In the genomic region with DNA sequence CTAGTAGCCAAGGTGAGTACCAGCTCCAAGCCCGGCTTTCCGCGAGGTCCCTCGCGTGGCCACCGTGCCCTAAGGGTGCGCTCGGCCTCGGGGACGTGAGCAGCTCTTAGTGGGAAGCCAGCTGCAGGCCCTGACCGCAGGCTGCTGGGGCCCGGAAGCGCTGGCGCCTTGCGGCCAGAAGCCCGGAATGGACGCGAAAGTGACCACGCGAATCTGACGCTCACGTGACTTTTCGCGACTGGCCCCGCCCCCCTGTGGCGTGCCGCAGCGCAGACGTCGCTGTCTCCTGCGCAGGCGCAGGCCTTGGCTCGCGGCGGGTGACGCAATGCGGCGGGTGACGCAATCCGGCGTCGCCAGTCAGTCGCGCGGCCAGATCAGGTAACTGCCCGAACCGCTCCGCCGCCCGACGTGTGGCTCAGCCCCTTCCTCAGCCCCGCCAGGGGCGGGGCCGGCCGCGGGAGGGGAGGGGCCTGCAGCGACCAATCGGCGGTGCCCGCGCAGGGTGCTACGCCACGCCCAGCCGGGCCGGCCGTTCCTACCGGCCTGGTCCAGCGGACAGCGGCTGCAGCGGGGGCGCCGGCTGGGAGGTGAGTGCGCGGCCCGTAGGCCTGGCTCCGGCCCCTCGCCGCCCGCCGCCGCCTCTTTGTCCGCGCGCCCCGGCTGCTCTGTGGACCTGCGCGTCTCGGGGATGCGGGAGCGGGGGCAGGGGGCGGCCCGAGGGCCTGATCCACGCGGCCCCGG, we compare ENCODE assay signal across 8 cellular contexts. TPM values are rescaled to one million over a fixed set of nuclear protein-coding genes. Genes with fewer than 3 reads are reported as not detected.
DNase-seq lines count a peak whose midpoint lies in the region; ATAC-seq lines count a peak whose summit lies in the region.

A gene (plus strand): TSS at position 532 of the 741 bp plus-strand sequence. CDS start 2,202 bp downstream, outside the sequence.

- H3K36me3 Mint-ChIP-seq in IgD-negative memory B cell, result peaks cover 5% of the 10 kb centered on the region

- H3K27me3 ChIP-seq in mononuclear cell (ENCODE audit: insufficient read depth, low read length), result no peaks in the 10 kb centered on the region

- peak; percentile 55 for ATAC-seq in GM21576 (IDR thresholded peaks at IDR 0.05; ENCODE audit: unreplicated experiment)

- no peaks in the 10 kb centered on the region for H3K9me3 Mint-ChIP-seq in IgD-negative memory B cell

- H3K4me3 Mint-ChIP-seq in IgD-negative memory B cell, result peak within 1 kb of the TSS; percentile 74 to 96 (median 94)

- H3K4me1 ChIP-seq in mononuclear cell (ENCODE audit: insufficient read depth, low read length), result peaks cover 50% of the 10 kb centered on the region

- peak within 1 kb of the TSS; percentile 95 to 100 (median 98) for H3K27ac Mint-ChIP-seq in IgD-negative memory B cell

- DNase-seq in DMS114 treated with DMSO at 0.1 percent for 48 hours (lab: John Stamatoyannopoulos, UW; ENCODE audit: unreplicated experiment) (peak; percentile 91), OCI-M1 (lab: John Stamatoyannopoulos, UW) (peak; percentile 99), activated T-cell treated with anti-CD3 and anti-CD28 coated beads for 24 hours (ENCODE audit: low read depth) (peak; percentile 98), epidermal melanocyte (ENCODE audit: insufficient read length, low spot score) (peak; percentile 85)
- DNase-seq in stimulated activated CD8-positive, alpha-beta memory T cell treated with anti-CD3 and anti-CD28 coated beads, Interleukin-2, amount 100 ng/mL, for 48 hours (ENCODE audit: low read depth in 2 of 2), result peak; percentile 97 to 98

- H3K27me3 Mint-ChIP-seq in IgD-negative memory B cell, result no peaks in the 10 kb centered on the region

- peaks cover 32 to 57% (median 34%) of the 10 kb centered on the region in 3 donors for H3K4me1 Mint-ChIP-seq in IgD-negative memory B cell

- no peaks in the 10 kb centered on the region for H3K9me3 ChIP-seq in mononuclear cell (ENCODE audit: low read depth, low read length)

- peak within 1 kb of the TSS; percentile 59 for H3K4me3 ChIP-seq in mononuclear cell (ENCODE audit: low read length)

RNA-seq across cellular contexts. Expression of the gene that starts here (rescaled TPM):
- polyA plus RNA-seq in IgD-negative memory B cell, result 5.9 TPM
- total RNA-seq in mononuclear cell, result 61.0 TPM

Comparison
In these comparisons a context has a peak if more than half of its experiments do, and no peak if none do; other contexts are left out.
1. Peak in every context shown above with its lines: DNase-seq, ATAC-seq and H3K4me3 ChIP-seq.